1 cellular context compared by ENCODE assay signal in the genomic region with DNA sequence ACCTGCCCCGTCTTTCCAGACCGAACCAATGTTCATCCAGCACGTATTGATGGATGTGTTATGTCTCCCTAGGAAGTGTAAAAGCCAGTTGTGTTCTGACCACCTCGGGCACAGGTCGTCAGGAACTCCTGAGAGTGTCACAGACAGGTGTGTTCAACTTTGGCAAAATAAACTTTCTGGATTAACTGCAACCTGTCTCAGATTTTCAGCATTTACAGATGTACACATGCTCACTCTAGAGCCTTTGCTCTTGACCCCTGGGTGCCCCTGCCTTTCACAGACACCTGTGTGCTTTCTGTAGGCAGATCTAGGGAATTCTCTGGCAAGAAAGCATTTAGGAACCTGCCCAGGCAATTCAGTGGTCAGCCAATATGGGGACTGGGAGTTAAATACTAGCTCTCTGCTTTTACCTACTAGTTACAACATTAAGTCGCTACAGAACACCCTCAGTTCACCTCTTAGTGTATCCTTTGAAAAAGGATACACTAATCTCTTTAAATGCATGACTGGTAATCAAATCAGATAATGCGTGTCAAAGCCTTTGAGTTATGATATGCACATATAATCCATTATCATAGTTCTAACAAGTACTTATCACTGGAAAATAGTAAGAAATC.
TF ChIP-seq lines count a peak whose summit lies in the region.

No MANE protein-coding gene starts in this region.

TF ChIP-seq in H1, 55 proteins besides CTCF, POLR2A, EP300 and RAD21:
- TF ChIP-seq KDM1A (IDR thresholded peaks at IDR 0.05; ENCODE audit: borderline replicate concordance, low read length) (no peak), FOSL1 (IDR thresholded peaks at IDR 0.05; ENCODE audit: insufficient read depth, low read depth, low read length) (no peak), SAP30 (IDR thresholded peaks at IDR 0.05; ENCODE audit: insufficient read depth, insufficient replicate concordance, low read length) (no peak), CHD1 (IDR thresholded peaks at IDR 0.05; ENCODE audit: low read depth, low read length) (no peak), JUND (IDR thresholded peaks at IDR 0.05; ENCODE audit: low read length) (no peak), POU5F1 (IDR thresholded peaks at IDR 0.05; ENCODE audit: low read depth, low read length) (no peak), CTBP2 (IDR thresholded peaks at IDR 0.05; ENCODE audit: borderline replicate concordance, insufficient read depth, insufficient read length, low read length) (no peak), CREB1 (IDR thresholded peaks at IDR 0.05) (no peak), GABPA (IDR thresholded peaks at IDR 0.05; ENCODE audit: borderline replicate concordance, insufficient read depth, low read length) (no peak), EZH2 (IDR thresholded peaks at IDR 0.05; ENCODE audit: low read depth, low read length, severe bottlenecking) (no peak), USF2 (IDR thresholded peaks at IDR 0.05; ENCODE audit: low read length) (no peak), HDAC6 (IDR thresholded peaks at IDR 0.05; ENCODE audit: low read depth, low read length) (no peak), RBBP5 (IDR thresholded peaks at IDR 0.05; ENCODE audit: borderline replicate concordance, low read depth, low read length) (no peak)
- TF ChIP-seq, protein P1, sequence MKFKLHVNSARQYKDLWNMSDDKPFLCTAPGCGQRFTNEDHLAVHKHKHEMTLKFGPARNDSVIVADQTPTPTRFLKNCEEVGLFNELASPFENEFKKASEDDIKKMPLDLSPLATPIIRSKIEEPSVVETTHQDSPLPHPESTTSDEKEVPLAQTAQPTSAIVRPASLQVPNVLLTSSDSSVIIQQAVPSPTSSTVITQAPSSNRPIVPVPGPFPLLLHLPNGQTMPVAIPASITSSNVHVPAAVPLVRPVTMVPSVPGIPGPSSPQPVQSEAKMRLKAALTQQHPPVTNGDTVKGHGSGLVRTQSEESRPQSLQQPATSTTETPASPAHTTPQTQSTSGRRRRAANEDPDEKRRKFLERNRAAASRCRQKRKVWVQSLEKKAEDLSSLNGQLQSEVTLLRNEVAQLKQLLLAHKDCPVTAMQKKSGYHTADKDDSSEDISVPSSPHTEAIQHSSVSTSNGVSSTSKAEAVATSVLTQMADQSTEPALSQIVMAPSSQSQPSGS (IDR thresholded peaks at IDR 0.05; ENCODE audit: low read length): no peak
- TF ChIP-seq, protein P2, sequence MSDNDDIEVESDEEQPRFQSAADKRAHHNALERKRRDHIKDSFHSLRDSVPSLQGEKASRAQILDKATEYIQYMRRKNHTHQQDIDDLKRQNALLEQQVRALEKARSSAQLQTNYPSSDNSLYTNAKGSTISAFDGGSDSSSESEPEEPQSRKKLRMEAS (IDR thresholded peaks at IDR 0.05): no peak
